ENCODE assay signal across 28 cellular contexts in the genomic region with DNA sequence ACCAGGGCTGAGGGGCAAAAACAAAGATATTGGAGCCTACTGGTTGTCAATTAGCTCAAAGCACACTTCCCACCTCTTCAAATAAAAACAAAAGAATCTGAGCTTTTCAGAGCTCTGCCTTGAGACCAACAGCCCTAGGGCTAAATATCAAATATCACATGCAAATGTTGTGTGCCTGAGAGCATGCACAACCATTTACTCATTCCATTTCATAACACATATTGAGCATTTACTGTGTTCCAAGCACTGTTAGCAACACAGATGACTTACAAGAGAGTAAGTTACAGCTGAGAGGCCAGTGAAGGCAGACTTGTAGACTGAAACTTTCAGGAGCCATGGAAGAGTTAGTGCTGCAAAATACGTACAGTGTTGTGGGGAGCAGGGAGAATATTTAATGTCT.
A peak's percentile ranks its signal among the peaks of the same experiment; 100 is the strongest.
DNase-seq lines count a peak whose midpoint lies in the region; ATAC-seq and FAIRE-seq lines count a peak whose summit lies in the region.
"Had no signal": no experiment of that assay in that cellular context is flagged by ENCODE, and none has a peak within 500 bp of the region (broad histone marks: within the 10 kb centered on the region; RNA-seq: fewer than 3 reads in every experiment).

No MANE protein-coding gene starts in this region.

- no peaks in the 10 kb centered on the region for H3K36me3 Mint-ChIP-seq in T-cell
- H3K36me3 Mint-ChIP-seq: CD4-positive, CD25-positive, alpha-beta regulatory T cell had no signal

- H3K4me3 Mint-ChIP-seq in T-cell = no peak overlapping the region
- H3K4me3 Mint-ChIP-seq: activated CD8-positive, alpha-beta T cell treated with anti-CD3 and anti-CD28 coated beads for 36 hours; activated T-helper 17 cell treated with anti-CD3 and anti-CD28 coated beads, Interleukin-2, amount 50 U/mL, for 72 hours; CD4-positive, CD25-positive, alpha-beta regulatory T cell; dendritic cell treated with granulocyte-macrophage colony-stimulating factor and Interleukin-4, amounts not matched to agents 40 ng/mL and 50 ng/mL, for 4 days; endodermal cell had no signal

- H3K27me3 Mint-ChIP-seq in T-cell = peaks cover 5 to 22% of the 10 kb centered on the region in 2 donors
- H3K27me3 Mint-ChIP-seq: dendritic cell treated with granulocyte-macrophage colony-stimulating factor and Interleukin-4, amounts not matched to agents 40 ng/mL and 50 ng/mL, for 4 days had no signal

- no peak for DNase-seq in GM19239 (ENCODE audit: insufficient read length, low spot score)
- DNase-seq in NCI-H1105 treated with DMSO at 0.1 percent for 48 hours (lab: John Stamatoyannopoulos, UW) = peak; percentile 29
- DNase-seq in amniotic epithelial cell (ENCODE audit: low read depth) = peak; percentile 2
- peak; percentile 3 for DNase-seq in foreskin melanocyte
- DNase-seq in T-cell = no peak
- no peak for DNase-seq in cardiac septum (ENCODE audit: low spot score)
- DNase-seq: activated CD4-positive, CD25-positive, alpha-beta regulatory T cell treated with anti-CD3 and anti-CD28 coated beads, Interleukin-2, amount 50 U/mL, for 72 hours; activated CD8-positive, alpha-beta T cell treated with anti-CD3 and anti-CD28 coated beads for 36 hours; activated naive CD4-positive, alpha-beta T cell treated with anti-CD3 and anti-CD28 coated beads, Interleukin-2, amount 50 U/mL, for 16 hours; aorta; caudate nucleus; CD4-positive, CD25-positive, alpha-beta regulatory T cell; endodermal cell; esophagus squamous epithelium; left lung; NCI-H2107; NCI-H510A; Peyer's patch; sigmoid colon; SJCRH30; stimulated activated naive CD4-positive, alpha-beta T cell had no signal

- no peak for ATAC-seq in T-cell (replicated peaks in 1 of 4)
- no peak for ATAC-seq in HG03196 (IDR thresholded peaks at IDR 0.05; ENCODE audit: unreplicated experiment)
- ATAC-seq: activated CD8-positive, alpha-beta T cell treated with anti-CD3 and anti-CD28 coated beads for 36 hours; activated T-helper 17 cell treated with anti-CD3 and anti-CD28 coated beads, Interleukin-2, amount 50 U/mL, for 72 hours; left lung had no signal

- intact Hi-C loops in cardiac septum (cut with DNase I) = no loop called here

- H3K4me1 Mint-ChIP-seq in T-cell = no peaks in the 10 kb centered on the region
- H3K4me1 Mint-ChIP-seq: activated T-helper 17 cell treated with anti-CD3 and anti-CD28 coated beads, Interleukin-2, amount 50 U/mL, for 72 hours; CD4-positive, CD25-positive, alpha-beta regulatory T cell had no signal

- CTCF ChIA-PET in T-cell (lab: Charles Lee) = no interaction called here

- POLR2A ChIA-PET in T-cell (lab: Charles Lee) = no interaction called here

- peak; percentile 44 for FAIRE-seq in GM19239 (lab: Jason Lieb, UNC)
- FAIRE-seq: GM12891, H54, islet of Langerhans, TTC549 had no signal

- H3K9me3 Mint-ChIP-seq in T-cell = no peaks in the 10 kb centered on the region
- H3K9me3 Mint-ChIP-seq: activated CD8-positive, alpha-beta T cell treated with anti-CD3 and anti-CD28 coated beads for 36 hours; activated T-helper 17 cell treated with anti-CD3 and anti-CD28 coated beads, Interleukin-2, amount 50 U/mL, for 72 hours; CD4-positive, CD25-positive, alpha-beta regulatory T cell; dendritic cell treated with granulocyte-macrophage colony-stimulating factor and Interleukin-4, amounts not matched to agents 40 ng/mL and 50 ng/mL, for 4 days had no signal

- no peak overlapping the region for H3K27ac Mint-ChIP-seq in T-cell
- H3K27ac Mint-ChIP-seq: activated CD8-positive, alpha-beta T cell treated with anti-CD3 and anti-CD28 coated beads for 36 hours; activated T-helper 17 cell treated with anti-CD3 and anti-CD28 coated beads, Interleukin-2, amount 50 U/mL, for 72 hours; CD4-positive, CD25-positive, alpha-beta regulatory T cell; dendritic cell treated with granulocyte-macrophage colony-stimulating factor and Interleukin-4, amounts not matched to agents 40 ng/mL and 50 ng/mL, for 4 days; endodermal cell had no signal

Comparison
In these comparisons a context has a peak if more than half of its experiments do, and no peak if none do; other contexts are left out.
1. DNase-seq: peak in NCI-H1105 treated with DMSO at 0.1 percent for 48 hours (single experiment), amniotic epithelial cell (single experiment) and foreskin melanocyte (single experiment); none in GM19239 (single experiment), T-cell (0 of 34) and cardiac septum (single experiment).